In genomic region chr13:40572961-40573360, GRCh38 we compare ENCODE assay signal across 24 cellular contexts.
DNase-seq lines count a peak whose midpoint lies in the region; ATAC-seq and FAIRE-seq lines count a peak whose summit lies in the region.
"Had no signal": no experiment of that assay in that cellular context is flagged by ENCODE, and none has a peak within 500 bp of the region (broad histone marks: within the 10 kb centered on the region; RNA-seq: fewer than 3 reads in every experiment).

No MANE protein-coding gene starts in this region.

- no peak for ATAC-seq in stimulated activated effector memory CD8-positive, alpha-beta T cell treated with anti-CD3 and anti-CD28 coated beads, Interleukin-12 subunit alpha, Interleukin-12 subunit beta, amount 100 ng/mL, for 72 hours
- ATAC-seq in GM21360 (IDR thresholded peaks at IDR 0.05; ENCODE audit: unreplicated experiment): no peak
- ATAC-seq in Right ventricle myocardium superior (ENCODE audit: poor library complexity): no peak
- ATAC-seq: A549, heart right ventricle, left colon, natural killer cell had no signal

- intact Hi-C loops in activated CD4-positive, alpha-beta memory T cell treated with anti-CD3 and anti-CD28 coated beads for 36 hours (cut with micrococcal nuclease): no loop called here
- intact Hi-C loops in Right ventricle myocardium superior (cut with DNase I): no loop called here

- H3K27ac Mint-ChIP-seq in activated CD4-positive, alpha-beta memory T cell treated with anti-CD3 and anti-CD28 coated beads for 36 hours: peak overlapping the region; percentile 38
- no peak overlapping the region for H3K27ac Mint-ChIP-seq in activated CD4-positive, alpha-beta memory T cell treated with anti-CD3 and anti-CD28 coated beads, Interleukin-2, amount 10 ng/mL, durations not matched to agents 7 days and 5 days
- peak overlapping the region; percentile 71 for H3K27ac Mint-ChIP-seq in activated naive CD8-positive, alpha-beta T cell treated with anti-CD3 and anti-CD28 coated beads for 36 hours
- H3K27ac Mint-ChIP-seq in stimulated activated effector memory CD8-positive, alpha-beta T cell treated with anti-CD3 and anti-CD28 coated beads, Interleukin-12 subunit alpha, Interleukin-12 subunit beta, amount 100 ng/mL, for 72 hours: peak overlapping the region; percentile 60

- H3K36me3 Mint-ChIP-seq in activated CD4-positive, alpha-beta memory T cell treated with anti-CD3 and anti-CD28 coated beads for 36 hours: peaks cover 2% of the 10 kb centered on the region
- peaks cover 9% of the 10 kb centered on the region for H3K36me3 Mint-ChIP-seq in activated CD4-positive, alpha-beta memory T cell treated with anti-CD3 and anti-CD28 coated beads, Interleukin-2, amount 10 ng/mL, durations not matched to agents 7 days and 5 days (ENCODE audit: low read depth)
- peaks cover 23% of the 10 kb centered on the region for H3K36me3 Mint-ChIP-seq in activated naive CD8-positive, alpha-beta T cell treated with anti-CD3 and anti-CD28 coated beads for 36 hours
- peaks cover 7% of the 10 kb centered on the region for H3K36me3 Mint-ChIP-seq in stimulated activated effector memory CD8-positive, alpha-beta T cell treated with anti-CD3 and anti-CD28 coated beads, Interleukin-12 subunit alpha, Interleukin-12 subunit beta, amount 100 ng/mL, for 72 hours
- H3K36me3 Mint-ChIP-seq: natural killer cell had no signal

- CTCF ChIA-PET in activated CD4-positive, alpha-beta memory T cell treated with anti-CD3 and anti-CD28 coated beads for 36 hours (lab: Charles Lee): interaction anchor here (1.0 kb wide), 1 partner anchor 96 kb away, joined by 3 read pairs; no protein-coding TSS in a partner anchor
- CTCF ChIA-PET in activated CD4-positive, alpha-beta memory T cell treated with anti-CD3 and anti-CD28 coated beads, Interleukin-2, amount 10 ng/mL, durations not matched to agents 7 days and 5 days (lab: Charles Lee): no interaction called here

- FAIRE-seq in GM19239 (lab: Jason Lieb, UNC): peak; percentile 47
- FAIRE-seq: A549, GM18507 had no signal

- DNase-seq in activated CD4-positive, alpha-beta memory T cell treated with anti-CD3 and anti-CD28 coated beads for 36 hours: no peak
- DNase-seq in activated CD4-positive, alpha-beta memory T cell treated with anti-CD3 and anti-CD28 coated beads, Interleukin-2, amount 10 ng/mL, durations not matched to agents 7 days and 5 days: no peak
- DNase-seq in GM19239 (ENCODE audit: insufficient read length, low spot score): no peak
- DNase-seq in activated naive CD8-positive, alpha-beta T cell treated with anti-CD3 and anti-CD28 coated beads for 36 hours: no peak
- DNase-seq in stimulated activated effector memory CD8-positive, alpha-beta T cell treated with anti-CD3 and anti-CD28 coated beads, Interleukin-12 subunit alpha, Interleukin-12 subunit beta, amount 100 ng/mL, for 72 hours (ENCODE audit: low spot score in 2 of 2): no peak
- no peak for DNase-seq in Right ventricle myocardium superior
- DNase-seq in NCI-H2196 treated with DMSO at 0.1 percent for 48 hours (lab: John Stamatoyannopoulos, UW; ENCODE audit: unreplicated experiment): no peak
- DNase-seq: activated CD4-positive, alpha-beta T cell treated with anti-CD3 and anti-CD28 coated beads for 48 hours; activated CD8-positive, alpha-beta memory T cell treated with anti-CD3 and anti-CD28 coated beads, Interleukin-2, amount 50 U/mL, for 48 hours; activated gamma-delta T cell treated with Interleukin-2 at 50 U/mL for 16 hours; BE2C; central memory CD4-positive, alpha-beta T cell; heart right ventricle; left colon; MV-4-11; natural killer cell; NCI-H1694 treated with DMSO at 0.1 percent for 48 hours; NCI-H526 treated with DMSO at 0.1 percent for 48 hours; ovary; SK-N-SH; stimulated activated CD4-positive, alpha-beta T cell treated with anti-CD3 and anti-CD28 coated beads, Interleukin-4, amount 100 ng/mL, for 24 hours had no signal

- no peaks in the 10 kb centered on the region for H3K9me3 Mint-ChIP-seq in activated CD4-positive, alpha-beta memory T cell treated with anti-CD3 and anti-CD28 coated beads for 36 hours
- no peaks in the 10 kb centered on the region for H3K9me3 Mint-ChIP-seq in activated CD4-positive, alpha-beta memory T cell treated with anti-CD3 and anti-CD28 coated beads, Interleukin-2, amount 10 ng/mL, durations not matched to agents 7 days and 5 days
- H3K9me3 Mint-ChIP-seq in activated naive CD8-positive, alpha-beta T cell treated with anti-CD3 and anti-CD28 coated beads for 36 hours: no peaks in the 10 kb centered on the region
- H3K9me3 Mint-ChIP-seq in stimulated activated effector memory CD8-positive, alpha-beta T cell treated with anti-CD3 and anti-CD28 coated beads, Interleukin-12 subunit alpha, Interleukin-12 subunit beta, amount 100 ng/mL, for 72 hours: no peaks in the 10 kb centered on the region
- H3K9me3 Mint-ChIP-seq: natural killer cell had no signal

- H3K4me3 Mint-ChIP-seq in activated CD4-positive, alpha-beta memory T cell treated with anti-CD3 and anti-CD28 coated beads for 36 hours: no peak overlapping the region
- no peak overlapping the region for H3K4me3 Mint-ChIP-seq in activated CD4-positive, alpha-beta memory T cell treated with anti-CD3 and anti-CD28 coated beads, Interleukin-2, amount 10 ng/mL, durations not matched to agents 7 days and 5 days
- H3K4me3 Mint-ChIP-seq in activated naive CD8-positive, alpha-beta T cell treated with anti-CD3 and anti-CD28 coated beads for 36 hours: no peak overlapping the region
- H3K4me3 Mint-ChIP-seq in stimulated activated effector memory CD8-positive, alpha-beta T cell treated with anti-CD3 and anti-CD28 coated beads, Interleukin-12 subunit alpha, Interleukin-12 subunit beta, amount 100 ng/mL, for 72 hours: no peak overlapping the region
- H3K4me3 Mint-ChIP-seq: natural killer cell had no signal

- H3K4me1 Mint-ChIP-seq in activated CD4-positive, alpha-beta memory T cell treated with anti-CD3 and anti-CD28 coated beads for 36 hours (ENCODE audit: low read depth): peaks cover 93% of the 10 kb centered on the region
- peaks cover 57% of the 10 kb centered on the region for H3K4me1 Mint-ChIP-seq in activated CD4-positive, alpha-beta memory T cell treated with anti-CD3 and anti-CD28 coated beads, Interleukin-2, amount 10 ng/mL, durations not matched to agents 7 days and 5 days
- peaks cover 94% of the 10 kb centered on the region for H3K4me1 Mint-ChIP-seq in activated naive CD8-positive, alpha-beta T cell treated with anti-CD3 and anti-CD28 coated beads for 36 hours
- peaks cover 76% of the 10 kb centered on the region for H3K4me1 Mint-ChIP-seq in stimulated activated effector memory CD8-positive, alpha-beta T cell treated with anti-CD3 and anti-CD28 coated beads, Interleukin-12 subunit alpha, Interleukin-12 subunit beta, amount 100 ng/mL, for 72 hours

- POLR2A ChIA-PET in activated CD4-positive, alpha-beta memory T cell treated with anti-CD3 and anti-CD28 coated beads for 36 hours (lab: Charles Lee): no interaction called here
- POLR2A ChIA-PET in activated CD4-positive, alpha-beta memory T cell treated with anti-CD3 and anti-CD28 coated beads, Interleukin-2, amount 10 ng/mL, durations not matched to agents 7 days and 5 days (lab: Charles Lee): interaction anchor here (1.5 kb wide), 1 partner anchor 91 kb away, joined by 3 read pairs; no protein-coding TSS in a partner anchor

- no peaks in the 10 kb centered on the region for H3K27me3 Mint-ChIP-seq in activated CD4-positive, alpha-beta memory T cell treated with anti-CD3 and anti-CD28 coated beads for 36 hours
- no peaks in the 10 kb centered on the region for H3K27me3 Mint-ChIP-seq in activated CD4-positive, alpha-beta memory T cell treated with anti-CD3 and anti-CD28 coated beads, Interleukin-2, amount 10 ng/mL, durations not matched to agents 7 days and 5 days
- H3K27me3 Mint-ChIP-seq in activated naive CD8-positive, alpha-beta T cell treated with anti-CD3 and anti-CD28 coated beads for 36 hours: no peaks in the 10 kb centered on the region
